1 cellular context compared by ENCODE assay signal in the genomic region with DNA sequence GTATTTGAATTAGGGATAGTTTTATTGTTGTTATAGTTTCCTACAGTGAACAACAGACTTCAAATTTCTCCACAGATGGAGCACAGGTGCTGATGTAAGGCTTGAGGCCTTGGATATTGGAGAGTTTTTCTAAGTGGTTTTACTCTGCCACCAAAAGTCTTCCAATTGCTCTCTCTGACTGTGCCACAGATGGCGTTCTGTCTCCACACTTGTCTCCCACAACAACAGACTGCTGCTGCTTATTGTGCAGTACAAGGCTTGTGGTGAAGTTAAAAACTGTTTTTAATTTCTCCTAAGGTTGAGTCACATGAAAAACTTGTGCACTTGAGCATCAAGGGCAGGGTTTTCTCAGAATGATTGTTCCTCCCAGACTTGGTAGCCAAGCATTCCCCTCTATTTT.
TF ChIP-seq lines count a peak whose summit lies in the region.

No MANE protein-coding gene starts in this region.

TF ChIP-seq in GM23338, 12 proteins besides CTCF, POLR2A, EP300 and RAD21 (continued from another document):
- TF ChIP-seq ZNF462 (CRISPR knock-in tag; IDR thresholded peaks at IDR 0.05) = no peak
- TF ChIP-seq CREB1 (CRISPR knock-in tag; IDR thresholded peaks at IDR 0.05; ENCODE audit: low read depth) = no peak
- no peak for TF ChIP-seq REST (IDR thresholded peaks at IDR 0.05; ENCODE audit: unreplicated experiment)
